ENCODE assay signal across 26 cellular contexts in the genomic region with DNA sequence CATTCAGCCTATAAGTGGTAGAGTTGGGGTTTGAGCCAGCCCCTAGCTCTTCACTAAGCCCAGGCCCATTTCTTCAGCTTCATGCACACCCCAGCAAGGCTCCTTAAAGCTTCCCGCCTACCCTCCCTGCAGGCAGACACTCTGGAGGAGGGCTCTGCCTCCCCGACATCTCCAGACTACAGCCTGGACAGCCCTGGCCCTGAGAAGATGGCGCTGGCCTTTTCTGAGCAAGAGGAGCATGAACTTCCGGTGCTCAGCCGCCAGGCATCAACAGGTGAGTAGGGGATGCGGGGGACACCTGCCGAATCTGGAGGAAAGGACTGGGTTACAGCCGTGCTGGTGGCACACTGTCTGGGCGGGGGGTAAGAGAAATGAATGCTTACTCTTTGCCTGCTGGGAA. TPM values are rescaled to one million over a fixed set of nuclear protein-coding genes. Genes with fewer than 3 reads are reported as not detected.
"Had no signal": no experiment of that assay in that cellular context is flagged by ENCODE, and none has a peak within 500 bp of the region (broad histone marks: within the 10 kb centered on the region; RNA-seq: fewer than 3 reads in every experiment).

No MANE protein-coding gene starts in this region.

- H3K27ac ChIP-seq: colonic mucosa, esophagus squamous epithelium, gastrocnemius medialis, parathyroid adenoma, skin epidermis, thoracic aorta, vagina had no signal

- H3K36me3 ChIP-seq: colonic mucosa, esophagus squamous epithelium, gastrocnemius medialis, thoracic aorta, vagina had no signal

- H3K27me3 Mint-ChIP-seq: activated naive CD4-positive, alpha-beta T cell treated with anti-CD3 and anti-CD28 coated beads, Interleukin-2, amount 10 ng/mL, durations not matched to agents 7 days and 5 days; stimulated activated naive B cell treated with anti-CD40 and anti-IgM and Interleukin-4, amounts not matched to agents 10 μg/mL and 1 μg/mL and 100 μg/mL, for 72 hours; T-cell; type B pancreatic cell had no signal

- H3K4me3 Mint-ChIP-seq: activated naive CD4-positive, alpha-beta T cell treated with anti-CD3 and anti-CD28 coated beads, Interleukin-2, amount 10 ng/mL, durations not matched to agents 7 days and 5 days; endodermal cell; nephron; stimulated activated naive B cell treated with anti-CD40 and anti-IgM and Interleukin-4, amounts not matched to agents 10 μg/mL and 1 μg/mL and 100 μg/mL, for 72 hours; T-cell; type B pancreatic cell; WTC11 had no signal

- H3K9me3 Mint-ChIP-seq: activated naive CD4-positive, alpha-beta T cell treated with anti-CD3 and anti-CD28 coated beads, Interleukin-2, amount 10 ng/mL, durations not matched to agents 7 days and 5 days; stimulated activated naive B cell treated with anti-CD40 and anti-IgM and Interleukin-4, amounts not matched to agents 10 μg/mL and 1 μg/mL and 100 μg/mL, for 72 hours; T-cell; WTC11 had no signal

- ATAC-seq: gastrocnemius medialis; right cardiac atrium; stimulated activated naive B cell treated with anti-CD40 and anti-IgM and Interleukin-4, amounts not matched to agents 10 μg/mL and 1 μg/mL and 100 μg/mL, for 72 hours; T-cell; WTC11 had no signal

- H3K36me3 Mint-ChIP-seq: type B pancreatic cell, WTC11 had no signal

- H3K9me3 ChIP-seq: colonic mucosa, esophagus squamous epithelium, gastrocnemius medialis, thoracic aorta, vagina had no signal

- H3K27ac Mint-ChIP-seq: activated naive CD4-positive, alpha-beta T cell treated with anti-CD3 and anti-CD28 coated beads, Interleukin-2, amount 10 ng/mL, durations not matched to agents 7 days and 5 days; endodermal cell; nephron; type B pancreatic cell; WTC11 had no signal

- DNase-seq: activated CD4-positive, alpha-beta T cell treated with anti-CD3 and anti-CD28 coated beads, Interleukin-2, amount 50 U/mL, for 48 hours; activated CD8-positive, alpha-beta memory T cell treated with anti-CD3 and anti-CD28 coated beads, Interleukin-2, amount 50 U/mL, for 4 hours; activated effector memory CD4-positive, alpha-beta T cell treated with anti-CD3 and anti-CD28 coated beads, Interleukin-2, amount 50 U/mL, for 16 hours; activated naive CD4-positive, alpha-beta T cell treated with anti-CD3 and anti-CD28 coated beads, Interleukin-2, amount 10 ng/mL, durations not matched to agents 7 days and 5 days; amygdala; colonic mucosa; endodermal cell; esophagus squamous epithelium; gastrocnemius medialis; hypothalamus; midbrain; nucleus accumbens; right cardiac atrium; stimulated activated CD4-positive, alpha-beta T cell treated with anti-CD3 and anti-CD28 coated beads, Interleukin-15, amount 100 ng/mL, for 24 hours; stimulated activated CD8-positive, alpha-beta memory T cell treated with anti-CD3 and anti-CD28 coated beads, Interleukin-4, amount 100 ng/mL, for 48 hours; stimulated activated naive B cell treated with anti-CD40 and anti-IgM and Interleukin-4, amounts not matched to agents 10 μg/mL and 1 μg/mL and 100 μg/mL, for 72 hours; T-cell had no signal

- H3K4me1 Mint-ChIP-seq: nephron, WTC11 had no signal

RNA-seq across cellular contexts. Expression of a gene that starts 11.1 kb away (rescaled TPM):
- total RNA-seq: bronchial epithelial cell, endodermal cell, pulmonary artery endothelial cell had no signal

RNA-seq across cellular contexts. Expression of a gene that starts 52.0 kb away (rescaled TPM):
- total RNA-seq: bronchial epithelial cell, pulmonary artery endothelial cell had no signal
